ENCODE assay signal across 9 cellular contexts in the genomic region with DNA sequence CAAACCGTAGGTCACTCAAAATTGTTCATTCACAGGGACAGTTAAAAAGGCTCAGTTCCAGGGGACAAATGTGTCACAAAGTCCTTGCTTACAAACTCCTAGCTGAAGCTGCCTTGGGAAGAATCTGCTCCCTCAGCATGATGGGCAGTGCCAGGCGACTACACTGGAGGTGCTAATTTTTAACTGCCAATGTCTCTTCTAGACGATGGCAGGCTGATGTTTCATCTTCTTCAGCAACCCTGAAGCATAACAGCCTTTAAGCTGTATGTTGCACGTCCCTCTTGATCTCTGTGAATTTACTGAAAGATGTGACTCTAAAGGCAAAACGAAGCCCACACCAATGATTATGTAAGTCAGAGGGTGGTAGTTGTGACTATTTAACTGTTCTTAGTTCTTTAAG. TPM values are rescaled to one million over a fixed set of nuclear protein-coding genes. Genes with fewer than 3 reads are reported as not detected.
DNase-seq lines count a peak whose midpoint lies in the region; ATAC-seq, FAIRE-seq and TF ChIP-seq lines count a peak whose summit lies in the region.
"Had no signal": no experiment of that assay in that cellular context is flagged by ENCODE, and none has a peak within 500 bp of the region (broad histone marks: within the 10 kb centered on the region; RNA-seq: fewer than 3 reads in every experiment).

No MANE protein-coding gene starts in this region.

- H4K20me1 ChIP-seq in BLaER1, result peaks cover 9% of the 10 kb centered on the region; the same call in 1 of the 2 replicates
- 0 out of 2 replicates have a peak, but pooled peaks cover 4% of the 10 kb centered on the region for H4K20me1 ChIP-seq in K562 (replicated peaks; ENCODE audit: control insufficient read depth, insufficient read depth, low read length)

- H3K9me3 ChIP-seq in BLaER1, result 0 out of 2 replicates have a peak, but pooled peaks cover 4% of the 10 kb centered on the region
- H3K9me3 ChIP-seq in HEK293 (ENCODE audit: control insufficient read depth, insufficient read depth, low read depth, low read length), result no peaks in the 10 kb centered on the region
- H3K9me3 ChIP-seq in K562 (replicated peaks; ENCODE audit: control insufficient read depth, insufficient read depth, low read depth, low read length), result no peaks in the 10 kb centered on the region
- H3K9me3 ChIP-seq: SK-N-SH had no signal

- TF ChIP-seq EP300 in K562 (IDR thresholded peaks at IDR 0.05; ENCODE audit: low read length), result no peak

- in situ Hi-C loops in K562 (cut with MboI), result loop anchor here (10.0 to 25.0 kb wide), 2 partner anchors 282 to 550 kb away; a partner anchor contains a TSS

- H3K27me3 ChIP-seq in BLaER1 (no peaks in the 10 kb centered on the region), K562 (ENCODE audit: control insufficient read depth in 2 of 2, insufficient read depth in 2 of 2, low read length in 2 of 2) (no peaks in the 10 kb centered on the region; a peak in 1 of 5 replicates)

- peaks cover 18% of the 10 kb centered on the region for H3K79me2 ChIP-seq in K562 (ENCODE audit: control insufficient read depth, insufficient read depth, low read length)

- no peak for TF ChIP-seq RAD21 in K562 (CRISPR knock-in tag; conservative IDR thresholded peaks at IDR 0.05 in 1 of 2, IDR thresholded peaks at IDR 0.05 in 1 of 2)

- no peak for FAIRE-seq in K562 (lab: Jason Lieb, UNC)

- TSS peak; percentile 36 for BruUV-seq in K562 (replicated peaks; lab: Mats Ljungman, UMichigan)

- ATAC-seq in K562 (no peak), sciatic nerve (no peak), left colon (no peak)

- H3K27ac ChIP-seq in BLaER1 (0 out of 2 replicates have a peak overlapping the region, but pooled peaks have one; percentile 18), HEK293 (ENCODE audit: extremely low read depth, low read depth, low read length) (no peak overlapping the region), K562 (ENCODE audit: extremely low read depth, low read depth, low read length) (no peak overlapping the region)

- CTCF ChIA-PET in HEK293 (lab: Yijun Ruan, JAX) (interaction anchor here (0.6 to 1.4 kb wide), 8 partner anchors 10 to 319 kb away, joined by 3 to 8 read pairs (median 4); a partner anchor contains a TSS), K562 (lab: Yijun Ruan, JAX; ENCODE audit: low intra/inter-chr PET ratio) (interaction anchor here (0.6 to 1.1 kb wide), 9 partner anchors 99 to 790 kb away, joined by 3 to 5 read pairs (median 3); a partner anchor contains a TSS)

- H2AFZ ChIP-seq in K562 (ENCODE audit: low read depth, low read length), result no peak overlapping the region

- no peak for DNase-seq in K562 (ENCODE audit: extremely low read depth in 1 of 4, low spot score in 3 of 4)
- peak; percentile 4 for DNase-seq in sciatic nerve (ENCODE audit: low spot score)
- DNase-seq in COLO829 (ENCODE audit: low spot score), result no peak
- DNase-seq in left colon, result no peak
- no peak for DNase-seq in NCI-H774 (lab: John Stamatoyannopoulos, UW)

- H3K9me1 ChIP-seq in K562 (ENCODE audit: control insufficient read depth, insufficient read depth, low read length), result no peaks in the 10 kb centered on the region

- WGBS in K562 (ENCODE audit: insufficient coverage, low coverage, missing lambda C conversion rate), result 85% methylated on average over 5 of the region's 5 CpGs

- H3K4me2 ChIP-seq in BLaER1, result no peak overlapping the region
- no peak overlapping the region for H3K4me2 ChIP-seq in K562 (ENCODE audit: insufficient read depth, low read length)
- H3K4me2 ChIP-seq: SK-N-SH had no signal

- intact Hi-C loops in K562 (cut with micrococcal nuclease) (loop anchor here (1.0 to 5.0 kb wide), 3 partner anchors 135 to 790 kb away; no protein-coding TSS in a partner anchor), sciatic nerve (cut with DNase I) (no loop called here), left colon (cut with DNase I, micrococcal nuclease) (no loop called here)

- H3K9ac ChIP-seq in BLaER1, result peak overlapping the region; percentile 6; the same call in 1 of the 2 replicates
- no peak overlapping the region for H3K9ac ChIP-seq in K562 (ENCODE audit: insufficient read depth in 1 of 2, low read depth in 2 of 2, low read length in 2 of 2)
- H3K9ac ChIP-seq: SK-N-SH had no signal

- TF ChIP-seq POLR2A in K562 (conservative IDR thresholded peaks at IDR 0.05), result no peak

- peaks cover 18% of the 10 kb centered on the region for H3K4me1 ChIP-seq in BLaER1
- no peaks in the 10 kb centered on the region for H3K4me1 ChIP-seq in HEK293 (ENCODE audit: control insufficient read depth, insufficient read depth, low read length)
- H3K4me1 ChIP-seq in K562 (replicated peaks in 1 of 2; ENCODE audit: control insufficient read depth in 2 of 2, insufficient read depth in 2 of 2, low read length in 2 of 2), result no peaks in the 10 kb centered on the region; a peak in 1 of 5 replicates

- H3K36me3 ChIP-seq in BLaER1 (peaks cover 85% of the 10 kb centered on the region), HEK293 (ENCODE audit: control insufficient read depth in 2 of 2, insufficient read depth in 1 of 2, low read length in 2 of 2) (peaks cover 41 to 57% of the 10 kb centered on the region in 2 experiments), K562 (ENCODE audit: control insufficient read depth, insufficient read depth, low read length) (peaks cover 68% of the 10 kb centered on the region)

- TF ChIP-seq CTCF in HEK293 (tag by site-specific recombination; IDR thresholded peaks at IDR 0.05), result no peak
- TF ChIP-seq CTCF in K562 (IDR thresholded peaks at IDR 0.05 in 2 of 3, conservative IDR thresholded peaks at IDR 0.05 in 1 of 3; ENCODE audit: insufficient read depth in 2 of 3, low read depth in 1 of 3, low read length in 3 of 3), result no peak

- POLR2A ChIA-PET in HEK293 (lab: Yijun Ruan, JAX), result interaction anchor here (1.2 kb wide), 1 partner anchor 134 kb away, joined by 7 read pairs; a partner anchor contains a TSS
- POLR2A ChIA-PET in K562 (lab: Yijun Ruan, JAX), result interaction anchor here (0.6 to 2.6 kb wide), 4 partner anchors 11 to 283 kb away, joined by 3 to 20 read pairs (median 10); a partner anchor contains a TSS

- no peak overlapping the region for H3K4me3 ChIP-seq in BLaER1
- H3K4me3 ChIP-seq in HEK293 (ENCODE audit: low read depth, low read length), result no peak overlapping the region
- no peak overlapping the region for H3K4me3 ChIP-seq in K562

RNA-seq across cellular contexts. Expression of a gene that starts 11.3 kb away (rescaled TPM):
- total RNA-seq in K562 (2011; cell fraction: chromatin; rRNA removed; ENCODE audit: low replicate concordance), result 16.7 and 21.2 TPM in 2 replicates
- total RNA-seq in K562 (2011; cell fraction: nucleolus; rRNA removed), result 11.3 and 11.4 TPM in 2 replicates
- total RNA-seq in K562 (2011; cell fraction: nucleoplasm; rRNA removed), result 16.6 and 20.1 TPM in 2 replicates
- 19.4 and 22.9 TPM in 2 replicates for total RNA-seq in K562 (2014; rRNA removed)
- 48.8 and 50.2 TPM in 2 replicates for total RNA-seq in K562 (2014; rRNA removed; fragmentation: Illumina TruSeq; extraction: Trizol)
- 50.6 and 53.9 TPM in 2 replicates for total RNA-seq in K562 (2015; rRNA removed; fragmentation: Illumina TruSeq; extraction: Trizol)
- 59.3 and 61.3 TPM in 2 replicates for total RNA-seq in K562 (2021)
- 42.7 and 51.0 TPM in 2 replicates for polyA plus RNA-seq in K562 (2011; rRNA removed)
- polyA plus RNA-seq in K562 (2011; cell fraction: cytosol; rRNA removed), result 36.2 and 36.6 TPM in 2 replicates
- polyA plus RNA-seq in K562 (2011; cell fraction: nucleus; rRNA removed), result 10.2 and 11.7 TPM in 2 replicates
- polyA plus RNA-seq in K562 (2012), result 34.6 and 49.3 TPM in 2 replicates
- polyA plus RNA-seq in K562 (2014; fragmentation: Illumina TruSeq; extraction: Trizol), result 37.3 and 45.9 TPM in 2 replicates
- polyA plus RNA-seq in K562 (2014; fragmentation: Nextera tagmentation; extraction: Ambion mirVana), result 10 to 100 TPM; 59.6 to 82.8 TPM
- polyA plus RNA-seq in K562 (2014; rRNA removed), result 34.2 and 43.7 TPM in 2 replicates
- polyA minus RNA-seq in K562 (2011; rRNA and poly(A)+ RNA removed), result 41.9 and 45.6 TPM in 2 replicates
- polyA minus RNA-seq in K562 (2011; cell fraction: cytosol; rRNA and poly(A)+ RNA removed), result 13.6 and 15.3 TPM in 2 replicates
- 3.8 and 6.0 TPM in 2 replicates for polyA minus RNA-seq in K562 (2011; cell fraction: nucleus; rRNA and poly(A)+ RNA removed)
- 11.3 TPM for total RNA-seq in sciatic nerve
- 10 to 100 TPM; 21.3 to 28.1 TPM for total RNA-seq in left colon

RNA-seq across cellular contexts. Expression of a gene that starts 39.4 kb away (rescaled TPM):
- total RNA-seq in K562 (2011; cell fraction: chromatin; rRNA removed; ENCODE audit: low replicate concordance), result 36.6 and 41.8 TPM in 2 replicates
- total RNA-seq in K562 (2011; cell fraction: nucleolus; rRNA removed), result 10.1 and 12.7 TPM in 2 replicates
- total RNA-seq in K562 (2011; cell fraction: nucleoplasm; rRNA removed), result 13.9 and 15.3 TPM in 2 replicates
- total RNA-seq in K562 (2014; rRNA removed), result 12.2 and 15.7 TPM in 2 replicates
- 22.2 and 24.5 TPM in 2 replicates for total RNA-seq in K562 (2014; rRNA removed; fragmentation: Illumina TruSeq; extraction: Trizol)
- total RNA-seq in K562 (2015; rRNA removed; fragmentation: Illumina TruSeq; extraction: Trizol), result 18.7 and 21.0 TPM in 2 replicates
- total RNA-seq in K562 (2021), result 19.7 and 20.4 TPM in 2 replicates
- polyA plus RNA-seq in K562 (2011; rRNA removed), result 18.1 and 18.4 TPM in 2 replicates
- 6.6 and 10.7 TPM in 2 replicates for polyA plus RNA-seq in K562 (2011; cell fraction: cytosol; rRNA removed)
- 4.6 and 6.0 TPM in 2 replicates for polyA plus RNA-seq in K562 (2011; cell fraction: nucleus; rRNA removed)
- 6.2 and 6.5 TPM in 2 replicates for polyA plus RNA-seq in K562 (2012)
- polyA plus RNA-seq in K562 (2014; fragmentation: Illumina TruSeq; extraction: Trizol), result 8.5 and 9.2 TPM in 2 replicates
- polyA plus RNA-seq in K562 (2014; fragmentation: Nextera tagmentation; extraction: Ambion mirVana), result 1 to 10 TPM; 4.9 to 6.1 TPM
- polyA plus RNA-seq in K562 (2014; rRNA removed), result 7.9 and 8.8 TPM in 2 replicates
- polyA minus RNA-seq in K562 (2011; rRNA and poly(A)+ RNA removed), result 43.7 and 54.2 TPM in 2 replicates
- polyA minus RNA-seq in K562 (2011; cell fraction: cytosol; rRNA and poly(A)+ RNA removed), result 13.9 and 15.0 TPM in 2 replicates
- 11.4 and 26.4 TPM in 2 replicates for polyA minus RNA-seq in K562 (2011; cell fraction: nucleus; rRNA and poly(A)+ RNA removed)
- total RNA-seq in sciatic nerve, result 36.4 TPM
- 10 to 100 TPM; 29.0 to 30.3 TPM for total RNA-seq in left colon

RNA-seq across cellular contexts. Expression of a gene that starts 53.9 kb away (rescaled TPM):
- total RNA-seq in K562 (2011; cell fraction: chromatin; rRNA removed; ENCODE audit: low replicate concordance), result not detected in 2 replicates
- total RNA-seq in K562 (2011; cell fraction: nucleolus; rRNA removed), result not detected in 2 replicates
- not detected in 2 replicates for total RNA-seq in K562 (2011; cell fraction: nucleoplasm; rRNA removed)
- total RNA-seq in K562 (2014; rRNA removed), result not detected in 2 replicates
- not detected in 2 replicates for total RNA-seq in K562 (2014; rRNA removed; fragmentation: Illumina TruSeq; extraction: Trizol)
- total RNA-seq in K562 (2015; rRNA removed; fragmentation: Illumina TruSeq; extraction: Trizol), result not detected in 2 replicates
- 0.11 TPM in 1 of 2 replicates, not detected in the other for total RNA-seq in K562 (2021)
- not detected in 2 replicates for polyA plus RNA-seq in K562 (2011; rRNA removed)
- not detected in 2 replicates for polyA plus RNA-seq in K562 (2011; cell fraction: cytosol; rRNA removed)
- polyA plus RNA-seq in K562 (2011; cell fraction: nucleus; rRNA removed), result not detected in 2 replicates
- polyA plus RNA-seq in K562 (2012), result not detected in 2 replicates
- polyA plus RNA-seq in K562 (2014; fragmentation: Illumina TruSeq; extraction: Trizol), result not detected in 2 replicates
- not detected for polyA plus RNA-seq in K562 (2014; fragmentation: Nextera tagmentation; extraction: Ambion mirVana)
- polyA plus RNA-seq in K562 (2014; rRNA removed), result not detected in 2 replicates
- not detected in 2 replicates for polyA minus RNA-seq in K562 (2011; rRNA and poly(A)+ RNA removed)
- polyA minus RNA-seq in K562 (2011; cell fraction: cytosol; rRNA and poly(A)+ RNA removed), result not detected in 2 replicates
- polyA minus RNA-seq in K562 (2011; cell fraction: nucleus; rRNA and poly(A)+ RNA removed), result not detected in 2 replicates
- total RNA-seq in sciatic nerve, result 1.3 TPM
- total RNA-seq in left colon, result under 1 TPM; 0.34 to 0.45 TPM
- total RNA-seq: RPMI7951 had no signal
